ENCODE assay signal across 21 cellular contexts in the genomic region with DNA sequence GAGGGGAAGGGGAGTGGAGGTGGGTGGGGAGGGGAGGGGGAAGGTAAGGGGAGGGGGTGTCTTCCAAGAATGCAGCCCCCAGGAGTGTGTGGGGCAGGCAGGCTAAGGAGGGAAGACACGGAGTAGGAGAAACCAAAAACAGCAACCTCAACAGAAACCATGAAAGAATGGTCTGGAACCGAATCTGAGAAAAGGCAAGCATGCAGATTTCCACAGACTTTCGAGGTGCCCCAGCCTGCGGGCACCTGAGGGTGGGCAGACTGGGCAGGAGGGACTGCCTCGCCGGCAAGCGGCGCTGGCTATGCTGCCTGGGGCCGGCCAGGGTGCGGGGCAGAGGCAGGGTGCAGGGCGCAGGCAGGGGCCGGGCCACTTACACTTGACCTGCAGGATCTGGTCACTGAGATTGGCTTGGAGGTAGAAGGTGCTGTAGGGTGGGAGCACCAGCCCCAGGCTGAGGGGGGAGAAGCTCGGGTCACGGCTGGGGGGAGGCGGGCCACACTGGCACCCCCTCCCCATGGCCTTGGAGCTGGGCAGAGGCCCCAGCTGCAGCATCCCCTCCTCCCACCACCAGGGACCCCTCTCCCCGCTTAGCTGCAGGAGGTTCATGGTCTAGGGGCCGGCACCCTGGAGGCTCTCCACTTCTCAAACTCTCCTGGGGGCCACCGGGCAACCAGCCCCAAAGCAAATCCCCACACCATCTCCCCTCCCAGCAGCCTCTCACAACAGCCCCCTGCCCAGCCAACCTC. TPM values are rescaled to one million over a fixed set of nuclear protein-coding genes. Genes with fewer than 3 reads are reported as not detected.
"Had no signal": no experiment of that assay in that cellular context is flagged by ENCODE, and none has a peak within 500 bp of the region (broad histone marks: within the 10 kb centered on the region; RNA-seq: fewer than 3 reads in every experiment).

No MANE protein-coding gene starts in this region.

- H3K27me3 ChIP-seq: adrenal gland, ascending aorta, vagina had no signal

- H3K4me1 ChIP-seq: adrenal gland, ascending aorta, parathyroid adenoma, vagina had no signal

- H3K4me3 ChIP-seq: adrenal gland, ascending aorta, thoracic aorta, vagina had no signal

- H3K27ac ChIP-seq: adrenal gland, ascending aorta, parathyroid adenoma, thoracic aorta, vagina had no signal

- ATAC-seq: esophagus mucosa; natural killer cell treated with Interleukin-12 subunit alpha and Interleukin-12 subunit beta and Interleukin-15 and Interleukin-18, amount 100 ng/mL, for 72 hours; sciatic nerve had no signal

- H3K4me3 Mint-ChIP-seq: activated CD8-positive, alpha-beta T cell treated with anti-CD3 and anti-CD28 coated beads, Interleukin-2, amount 10 ng/mL, durations not matched to agents 7 days and 5 days; activated naive CD8-positive, alpha-beta T cell; natural killer cell treated with Interleukin-12 subunit alpha and Interleukin-12 subunit beta and Interleukin-15 and Interleukin-18, amount 100 ng/mL, for 72 hours; stimulated activated naive B cell treated with anti-CD40 and anti-IgM and Interleukin-4, amounts not matched to agents 10 μg/mL and 1 μg/mL and 100 μg/mL, for 72 hours; type B pancreatic cell had no signal

- H3K9me3 ChIP-seq: adrenal gland, ascending aorta, thoracic aorta, vagina had no signal

- H3K36me3 ChIP-seq: adrenal gland, ascending aorta, thoracic aorta, vagina had no signal

- H3K9me3 Mint-ChIP-seq: natural killer cell treated with Interleukin-12 subunit alpha and Interleukin-12 subunit beta and Interleukin-15 and Interleukin-18, amount 100 ng/mL, for 72 hours; stimulated activated naive B cell treated with anti-CD40 and anti-IgM and Interleukin-4, amounts not matched to agents 10 μg/mL and 1 μg/mL and 100 μg/mL, for 72 hours; type B pancreatic cell had no signal

- DNase-seq: activated CD4-positive, alpha-beta T cell treated with anti-CD3 and anti-CD28 coated beads for 1 hour; activated CD4-positive, alpha-beta T cell treated with anti-CD3 and anti-CD28 coated beads, Interleukin-2, amount 50 U/mL, for 1 hour; activated CD8-positive, alpha-beta T cell treated with anti-CD3 and anti-CD28 coated beads, Interleukin-2, amount 10 ng/mL, durations not matched to agents 7 days and 5 days; activated naive CD4-positive, alpha-beta T cell; adrenal gland; central memory CD4-positive, alpha-beta T cell; effector memory CD4-positive, alpha-beta T cell; foreskin melanocyte; hippocampal formation; small intestine; stimulated activated naive B cell treated with anti-CD40 and anti-IgM and Interleukin-4, amounts not matched to agents 10 μg/mL and 1 μg/mL and 100 μg/mL, for 72 hours; T-helper 9 cell had no signal

- H3K27ac Mint-ChIP-seq: activated CD8-positive, alpha-beta T cell treated with anti-CD3 and anti-CD28 coated beads, Interleukin-2, amount 10 ng/mL, durations not matched to agents 7 days and 5 days; activated naive CD8-positive, alpha-beta T cell; natural killer cell treated with Interleukin-12 subunit alpha and Interleukin-12 subunit beta and Interleukin-15 and Interleukin-18, amount 100 ng/mL, for 72 hours; stimulated activated naive B cell treated with anti-CD40 and anti-IgM and Interleukin-4, amounts not matched to agents 10 μg/mL and 1 μg/mL and 100 μg/mL, for 72 hours; type B pancreatic cell had no signal

- H3K27me3 Mint-ChIP-seq: activated naive CD8-positive, alpha-beta T cell; type B pancreatic cell had no signal

RNA-seq across cellular contexts. Expression of gene ZMYND10, which starts 29.0 kb away (rescaled TPM):
- total RNA-seq: ascending aorta, thoracic aorta had no signal
